In the genomic region with DNA sequence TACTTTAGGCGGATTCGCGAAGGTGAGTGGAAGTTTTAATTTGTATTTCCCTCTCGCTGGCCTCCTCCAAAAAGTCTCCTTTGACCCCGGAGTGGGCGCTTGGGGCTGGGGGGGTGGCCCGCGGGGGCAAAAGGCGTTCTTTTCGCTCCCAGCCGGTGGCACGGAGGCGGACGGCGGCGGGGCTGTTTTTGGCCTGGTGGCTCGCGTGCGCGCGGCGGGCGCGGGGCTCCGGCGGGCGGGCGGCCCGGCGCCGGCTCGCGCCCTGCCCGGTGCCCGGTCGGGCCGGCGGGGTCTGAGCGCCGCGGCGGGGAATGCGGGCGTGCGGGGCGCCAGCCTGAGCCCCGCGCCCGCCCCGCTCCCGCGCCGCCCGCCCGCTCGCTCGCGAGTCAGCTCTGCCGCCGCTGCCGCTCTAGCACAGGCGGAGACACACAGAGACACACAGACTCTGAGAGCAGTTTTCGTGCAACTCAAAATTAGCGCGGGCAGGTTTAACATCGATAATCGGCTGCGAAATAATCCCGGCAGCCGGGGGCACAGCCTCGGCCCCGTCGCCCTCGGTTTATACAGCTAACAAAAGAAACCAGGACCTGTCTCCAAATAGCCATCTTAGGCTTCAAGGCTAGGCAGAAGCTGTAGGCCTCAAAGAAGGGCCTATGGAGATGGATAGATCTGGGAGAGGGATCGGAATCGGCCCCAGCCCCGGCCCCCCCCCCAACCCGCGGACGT, we compare ENCODE assay signal across 8 cellular contexts. TPM values are rescaled to one million over a fixed set of nuclear protein-coding genes. Genes with fewer than 3 reads are reported as not detected.
A peak's percentile ranks its signal among the peaks of the same experiment; 100 is the strongest.
DNase-seq lines count a peak whose midpoint lies in the region; ATAC-seq and TF ChIP-seq lines count a peak whose summit lies in the region.

No MANE protein-coding gene starts in this region.

- H3K4me3 Mint-ChIP-seq in activated CD8-positive, alpha-beta T cell treated with anti-CD3 and anti-CD28 coated beads, Interleukin-2, amount 10 ng/mL, durations not matched to agents 7 days and 5 days, result peak overlapping the region; percentile 100

- POLR2A ChIA-PET in activated CD8-positive, alpha-beta T cell treated with anti-CD3 and anti-CD28 coated beads, Interleukin-2, amount 10 ng/mL, durations not matched to agents 7 days and 5 days (lab: Charles Lee), result interaction anchor here (0.7 to 6.0 kb wide), 15 partner anchors 11 to 1486 kb away, joined by 3 to 57 read pairs (median 4); a partner anchor contains a TSS

- in situ Hi-C loops in GM13976 (cut with MboI; ENCODE audit: low sequenced_read_pairs, unreplicated experiment), result loop anchor here (10.0 to 25.0 kb wide), 2 partner anchors 255 to 532 kb away; a partner anchor contains a TSS

- H3K36me3 Mint-ChIP-seq in activated CD8-positive, alpha-beta T cell treated with anti-CD3 and anti-CD28 coated beads, Interleukin-2, amount 10 ng/mL, durations not matched to agents 7 days and 5 days (ENCODE audit: low read depth), result peaks cover 46% of the 10 kb centered on the region

- peak overlapping the region; percentile 99 for H3K27ac Mint-ChIP-seq in activated CD8-positive, alpha-beta T cell treated with anti-CD3 and anti-CD28 coated beads, Interleukin-2, amount 10 ng/mL, durations not matched to agents 7 days and 5 days

- peaks cover 24% of the 10 kb centered on the region for H3K4me1 Mint-ChIP-seq in activated CD8-positive, alpha-beta T cell treated with anti-CD3 and anti-CD28 coated beads, Interleukin-2, amount 10 ng/mL, durations not matched to agents 7 days and 5 days (ENCODE audit: low read depth)

- no peaks in the 10 kb centered on the region for H3K27me3 Mint-ChIP-seq in activated CD8-positive, alpha-beta T cell treated with anti-CD3 and anti-CD28 coated beads, Interleukin-2, amount 10 ng/mL, durations not matched to agents 7 days and 5 days (ENCODE audit: low read depth)

- CTCF ChIA-PET in activated CD8-positive, alpha-beta T cell treated with anti-CD3 and anti-CD28 coated beads, Interleukin-2, amount 10 ng/mL, durations not matched to agents 7 days and 5 days (lab: Charles Lee), result interaction anchor here (0.9 to 11.5 kb wide), 5 partner anchors 12 to 184 kb away, joined by 3 to 195 read pairs (median 20); no protein-coding TSS in a partner anchor

- peak; percentile 3 for ATAC-seq in activated CD8-positive, alpha-beta T cell treated with anti-CD3 and anti-CD28 coated beads, Interleukin-2, amount 10 ng/mL, durations not matched to agents 7 days and 5 days
- ATAC-seq in HG03457 (IDR thresholded peaks at IDR 0.05; ENCODE audit: unreplicated experiment), result no peak

- peak overlapping the region; percentile 99 for H3K27ac ChIP-seq in 22Rv1

- no peak for TF ChIP-seq CTCF in 22Rv1 (IDR thresholded peaks at IDR 0.05)
- no peak for TF ChIP-seq CTCF in GM13976 (IDR thresholded peaks at IDR 0.05; ENCODE audit: borderline replicate concordance, control extremely low read depth, extremely low read depth, insufficient read depth, missing control alignments)

- DNase-seq in GM13976 (ENCODE audit: low spot score), result peak; percentile 38
- DNase-seq in NCI-H510A treated with DMSO at 0.1 percent for 48 hours (lab: John Stamatoyannopoulos, UW), result peak; percentile 53
- DNase-seq in activated CD8-positive, alpha-beta T cell treated with anti-CD3 and anti-CD28 coated beads, Interleukin-2, amount 10 ng/mL, durations not matched to agents 7 days and 5 days, result peak; percentile 76
- peak; percentile 37 for DNase-seq in effector CD8-positive, alpha-beta T cell (lab: John Stamatoyannopoulos, UW)
- peak; percentile 61 for DNase-seq in medulla oblongata (ENCODE audit: extremely low spot score)
- peak; percentile 27 to 41 (median 40) for DNase-seq in stimulated activated CD4-positive, alpha-beta T cell treated with anti-CD3 and anti-CD28 coated beads, TNF-alpha, amount 100 ng/mL, for 48 hours (ENCODE audit: low read depth in 3 of 3)

- H3K9me3 Mint-ChIP-seq in activated CD8-positive, alpha-beta T cell treated with anti-CD3 and anti-CD28 coated beads, Interleukin-2, amount 10 ng/mL, durations not matched to agents 7 days and 5 days (ENCODE audit: insufficient read depth), result no peaks in the 10 kb centered on the region

RNA-seq across cellular contexts. Expression of a gene that starts 0.8 kb away (rescaled TPM):
- total RNA-seq in activated CD8-positive, alpha-beta T cell treated with anti-CD3 and anti-CD28 coated beads, Interleukin-2, amount 10 ng/mL, durations not matched to agents 7 days and 5 days, result 10 to 100 TPM; 49.0 to 52.3 TPM
